Comparison of ENCODE assay signal across 8 cellular contexts in genomic region chr14:69711471-69712216, GRCh38. TPM values are rescaled to one million over a fixed set of nuclear protein-coding genes. Genes with fewer than 3 reads are reported as not detected.
DNase-seq lines count a peak whose midpoint lies in the region; FAIRE-seq and TF ChIP-seq lines count a peak whose summit lies in the region.

No MANE protein-coding gene starts in this region.

- FAIRE-seq in kidney (lab: Jason Lieb, UNC), result no peak

- no peak for TF ChIP-seq EP300 in suprapubic skin (IDR thresholded peaks at IDR 0.05)

- H3K36me3 Mint-ChIP-seq in T-helper 1 cell treated with Interleukin-12 subunit alpha and Interleukin-12 subunit beta and Interleukin-4 antibody, amounts not matched to agents 30 μg/mL and 1 μg/mL, for 36 hours (ENCODE audit: low read depth), result peaks cover 64% of the 10 kb centered on the region

- H3K4me3 Mint-ChIP-seq in T-helper 1 cell treated with Interleukin-12 subunit alpha and Interleukin-12 subunit beta and Interleukin-4 antibody, amounts not matched to agents 30 μg/mL and 1 μg/mL, for 36 hours, result no peak overlapping the region

- no peak for TF ChIP-seq POLR2A in suprapubic skin (IDR thresholded peaks at IDR 0.05)

- H3K9me3 ChIP-seq in kidney (ENCODE audit: control insufficient read depth in 1 of 2, low read length in 2 of 2) (no peaks in the 10 kb centered on the region), suprapubic skin (no peaks in the 10 kb centered on the region)

- DNase-seq in T-helper 1 cell, result no peak
- peak; percentile 74 for DNase-seq in kidney
- DNase-seq in suprapubic skin (ENCODE audit: low spot score in 2 of 2), result no peak
- no peak for DNase-seq in effector CD4-positive, alpha-beta T cell
- no peak for DNase-seq in NCI-H146 (lab: John Stamatoyannopoulos, UW)
- no peak for DNase-seq in dermis blood vessel endothelial cell

- H3K27ac Mint-ChIP-seq in T-helper 1 cell treated with Interleukin-12 subunit alpha and Interleukin-12 subunit beta and Interleukin-4 antibody, amounts not matched to agents 30 μg/mL and 1 μg/mL, for 36 hours, result peak overlapping the region; percentile 96

- no peak overlapping the region for H3K4me3 ChIP-seq in kidney (ENCODE audit: low read length in 2 of 2)
- no peak overlapping the region for H3K4me3 ChIP-seq in suprapubic skin

- no peak overlapping the region for H3K9ac ChIP-seq in kidney (ENCODE audit: low read length in 2 of 2)

- peaks cover 73% of the 10 kb centered on the region for H3K4me1 Mint-ChIP-seq in T-helper 1 cell treated with Interleukin-12 subunit alpha and Interleukin-12 subunit beta and Interleukin-4 antibody, amounts not matched to agents 30 μg/mL and 1 μg/mL, for 36 hours (ENCODE audit: low read depth)

- H3K27ac ChIP-seq in angular gyrus (ENCODE audit: low read depth, low read length) (peak overlapping the region; percentile 66), kidney (ENCODE audit: low read depth in 2 of 2, low read length in 2 of 2) (peak overlapping the region; percentile 71 to 83), suprapubic skin (peak overlapping the region; percentile 77)

- WGBS in suprapubic skin, result 6% methylated on average over 4 of the region's 7 CpGs

- no peaks in the 10 kb centered on the region for H3K27me3 ChIP-seq in suprapubic skin

- H3K27me3 Mint-ChIP-seq in T-helper 1 cell treated with Interleukin-12 subunit alpha and Interleukin-12 subunit beta and Interleukin-4 antibody, amounts not matched to agents 30 μg/mL and 1 μg/mL, for 36 hours (ENCODE audit: low read depth), result no peaks in the 10 kb centered on the region

- TF ChIP-seq CTCF in kidney (IDR thresholded peaks at IDR 0.05; ENCODE audit: borderline replicate concordance, extremely low read depth, insufficient read depth) (no peak), suprapubic skin (IDR thresholded peaks at IDR 0.05) (no peak)

- H3K9me3 Mint-ChIP-seq in T-helper 1 cell treated with Interleukin-12 subunit alpha and Interleukin-12 subunit beta and Interleukin-4 antibody, amounts not matched to agents 30 μg/mL and 1 μg/mL, for 36 hours, result no peaks in the 10 kb centered on the region

- intact Hi-C loops in kidney (cut with DNase I), result no loop called here

- H3K4me1 ChIP-seq in kidney (ENCODE audit: control insufficient read depth in 1 of 2, insufficient read depth in 1 of 2, low read depth in 1 of 2, low read length in 2 of 2), result peaks cover 25 to 35% of the 10 kb centered on the region in 2 donors
- H3K4me1 ChIP-seq in suprapubic skin, result peaks cover 52% of the 10 kb centered on the region

- H3K36me3 ChIP-seq in kidney (ENCODE audit: control insufficient read depth in 1 of 2, insufficient read depth in 2 of 2, low read length in 2 of 2) (peaks cover 15 to 33% of the 10 kb centered on the region in 2 donors), suprapubic skin (peaks cover 40% of the 10 kb centered on the region)

RNA-seq across cellular contexts. Expression of gene SRSF5, which starts 55.3 kb away (rescaled TPM):
- total RNA-seq in kidney (340 TPM), suprapubic skin (1,000 to 10,000 TPM in 1 of 4 donors, 100 to 1,000 TPM in 3; 342 to 1,053 (median 453) TPM), dermis blood vessel endothelial cell (155 and 195 TPM in 2 replicates)
- polyA plus RNA-seq in kidney (ENCODE audit: insufficient read depth, low read depth, low replicate concordance), result 207 TPM
